In the genomic region with DNA sequence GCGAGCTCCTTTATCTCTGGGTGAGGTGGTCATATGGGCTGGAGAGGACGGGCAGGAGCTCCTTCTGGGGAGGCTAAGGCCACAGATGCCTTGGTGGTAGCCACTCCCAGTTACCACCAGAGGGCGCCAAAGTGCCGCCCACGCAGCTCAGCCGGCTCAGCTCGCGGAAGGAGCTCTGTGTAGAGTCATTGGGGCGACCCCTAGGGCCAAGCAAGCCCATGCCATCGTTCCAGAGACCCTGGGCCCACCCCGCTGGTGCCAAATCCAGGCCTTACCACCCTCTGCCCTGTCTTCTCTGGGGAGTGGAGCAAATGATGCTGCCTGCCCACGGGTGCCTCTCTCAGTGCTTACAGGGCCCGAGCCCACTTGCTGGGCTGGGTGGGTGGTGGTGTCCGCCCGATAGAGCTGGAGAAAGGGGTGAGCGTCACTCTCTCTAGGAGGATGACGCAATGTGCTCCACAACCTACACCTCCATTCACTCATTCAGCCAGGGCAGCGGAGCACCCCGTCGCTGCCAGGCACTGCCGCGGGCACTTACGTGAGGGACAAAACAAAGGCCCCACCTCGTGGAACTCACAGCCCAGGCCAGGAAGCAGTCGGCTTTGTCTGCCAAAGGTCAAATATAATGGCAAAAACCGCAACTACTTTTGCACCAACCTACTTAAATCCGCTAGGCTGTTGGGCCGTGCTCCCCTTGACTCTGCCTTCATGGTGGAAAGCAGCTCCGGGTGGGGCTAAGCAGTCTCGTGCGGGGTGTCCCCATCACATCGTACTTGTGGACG, we compare ENCODE assay signal across 8 cellular contexts. TPM values are rescaled to one million over a fixed set of nuclear protein-coding genes. Genes with fewer than 3 reads are reported as not detected.
DNase-seq lines count a peak whose midpoint lies in the region; ATAC-seq lines count a peak whose summit lies in the region.

No MANE protein-coding gene starts in this region.

- ATAC-seq in HG02884 (IDR thresholded peaks at IDR 0.05; ENCODE audit: unreplicated experiment), result peak; percentile 63
- ATAC-seq in left colon, result peak; percentile 68

- intact Hi-C loops in left colon (cut with DNase I, micrococcal nuclease), result loop anchor here in 1 of 2 donors (10.0 kb wide), 1 partner anchor 294 kb away; no protein-coding TSS in a partner anchor

- DNase-seq in NCI-H1417 (lab: John Stamatoyannopoulos, UW) (peak; percentile 59 to 78 (median 75)), NCI-H1417 treated with DMSO at 0.1 percent for 48 hours (lab: John Stamatoyannopoulos, UW) (no peak), NCI-H2227 (lab: John Stamatoyannopoulos, UW; ENCODE audit: unreplicated experiment) (peak; percentile 80), left colon (peak; percentile 52 to 78)
- DNase-seq in activated CD4-positive, alpha-beta T cell treated with anti-CD3 and anti-CD28 coated beads for 1 hour, result peak; percentile 65
- peak; percentile 69 for DNase-seq in central memory CD4-positive, alpha-beta T cell
- peak; percentile 84 for DNase-seq in stimulated activated CD4-positive, alpha-beta T cell treated with anti-CD3 and anti-CD28 coated beads, Interleukin-4, amount 100 ng/mL, for 24 hours

RNA-seq across cellular contexts. Expression of gene TSPAN17, which starts 13.8 kb away (rescaled TPM):
- total RNA-seq in left colon, result 10 to 100 TPM; 34.8 to 37.2 TPM

RNA-seq across cellular contexts. Expression of gene EIF4E1B, which starts 30.6 kb away (rescaled TPM):
- not detected for total RNA-seq in left colon

RNA-seq across cellular contexts. Expression of gene SNCB, which starts 30.7 kb away (rescaled TPM):
- not detected for total RNA-seq in left colon

RNA-seq across cellular contexts. Expression of gene GPRIN1, which starts 51.1 kb away (rescaled TPM):
- total RNA-seq in left colon, result 1 to 10 TPM; 1.7 to 1.9 TPM
